1 cellular context compared by ENCODE assay signal in the genomic region with DNA sequence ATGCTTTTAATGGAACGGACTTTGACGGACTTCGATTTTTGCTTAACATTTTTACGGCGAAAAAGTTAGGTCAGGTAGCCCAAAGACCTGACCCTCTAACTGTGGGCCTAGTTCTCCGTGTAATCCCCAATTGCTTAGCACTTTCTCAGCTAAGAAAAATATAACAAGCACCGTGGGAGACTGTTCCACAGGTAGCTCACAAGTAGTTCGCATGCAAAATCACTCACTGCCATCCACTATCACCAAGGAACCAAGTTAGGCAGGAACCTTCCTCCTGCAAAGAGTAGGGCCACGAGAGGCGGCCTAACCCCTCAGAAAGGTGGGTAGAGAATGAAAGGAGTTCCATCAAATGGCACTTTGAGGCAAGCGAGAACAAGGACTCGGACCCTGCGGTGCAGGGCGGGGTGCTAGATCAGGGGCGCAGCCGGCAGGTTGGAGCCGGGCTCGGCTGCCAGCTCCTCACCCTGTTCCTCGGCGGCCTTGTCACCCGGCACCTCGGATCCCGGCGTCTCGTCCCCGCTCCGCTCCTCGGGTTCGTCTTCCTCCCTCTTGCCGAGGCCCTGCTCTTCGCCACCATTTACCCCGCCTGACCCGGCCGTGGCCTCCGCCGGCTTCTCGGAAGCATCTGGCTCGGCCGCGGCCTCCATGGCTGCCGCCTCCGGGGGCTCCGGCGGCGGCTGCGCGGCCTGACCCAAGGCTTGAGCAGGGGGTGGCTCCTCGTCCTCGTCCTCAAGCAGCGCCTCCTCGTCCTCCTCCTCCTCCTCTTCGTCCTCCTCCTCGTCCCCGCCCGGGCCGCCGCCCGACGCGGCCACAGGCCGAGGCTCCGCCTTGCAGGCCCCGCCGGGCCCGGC.
TF ChIP-seq lines count a peak whose summit lies in the region.

No MANE protein-coding gene starts in this region.

TF ChIP-seq in HEK293, 187 proteins besides CTCF, POLR2A, EP300 and RAD21:
- TF ChIP-seq SCRT2 (tag by site-specific recombination; IDR thresholded peaks at IDR 0.05) (peak; percentile 51; the same call in 1 of the 2 replicates), TCF7L2 (IDR thresholded peaks at IDR 0.05; ENCODE audit: borderline replicate concordance, low read depth, low read length) (no peak), YY2 (tag by site-specific recombination; IDR thresholded peaks at IDR 0.05) (peak; percentile 39; the same call in 1 of the 2 replicates), ZNF513 (tag by site-specific recombination; IDR thresholded peaks at IDR 0.05) (peak; percentile 75), ZNF473 (tag by site-specific recombination; IDR thresholded peaks at IDR 0.05) (no peak), KLF9 (tag by site-specific recombination; IDR thresholded peaks at IDR 0.05; ENCODE audit: low read depth) (no peak), ZXDB (tag by site-specific recombination; IDR thresholded peaks at IDR 0.05) (peak; percentile 43; the same call in 1 of the 2 replicates)
- TF ChIP-seq, protein P1, sequence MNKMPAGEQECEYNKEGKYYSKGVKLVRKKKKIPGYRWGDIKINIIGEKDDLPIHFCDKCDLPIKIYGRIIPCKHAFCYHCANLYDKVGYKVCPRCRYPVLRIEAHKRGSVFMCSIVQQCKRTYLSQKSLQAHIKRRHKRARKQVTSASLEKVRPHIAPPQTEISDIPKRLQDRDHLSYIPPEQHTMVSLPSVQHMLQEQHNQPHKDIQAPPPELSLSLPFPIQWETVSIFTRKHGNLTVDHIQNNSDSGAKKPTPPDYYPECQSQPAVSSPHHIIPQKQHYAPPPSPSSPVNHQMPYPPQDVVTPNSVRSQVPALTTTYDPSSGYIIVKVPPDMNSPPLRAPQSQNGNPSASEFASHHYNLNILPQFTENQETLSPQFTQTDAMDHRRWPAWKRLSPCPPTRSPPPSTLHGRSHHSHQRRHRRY (tag by site-specific recombination; IDR thresholded peaks at IDR 0.05) = 0 out of 2 replicates have a peak, but pooled peaks have one; percentile 21
